In the genomic region with DNA sequence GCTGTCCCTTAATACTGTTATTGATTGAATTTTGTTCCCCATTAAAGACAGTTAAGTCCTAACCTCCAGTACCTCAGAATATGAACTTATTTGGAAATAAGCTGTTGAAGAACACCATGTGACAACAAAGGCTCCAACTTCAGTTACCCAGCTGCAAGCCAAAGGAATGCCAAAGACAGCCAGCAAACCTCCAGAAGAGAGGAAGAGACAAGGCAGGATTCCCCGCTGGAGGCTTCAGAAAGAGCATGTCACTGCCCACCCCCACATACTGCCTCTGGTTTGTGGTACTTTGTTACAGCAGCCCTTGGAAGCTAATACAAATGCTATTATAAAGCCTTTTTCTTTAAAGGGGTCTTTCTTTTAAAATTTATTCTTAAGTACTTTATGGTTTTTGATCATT, we compare ENCODE assay signal across 1 cellular context.
TF ChIP-seq lines count a peak whose summit lies in the region.

No MANE protein-coding gene starts in this region.

TF ChIP-seq in WTC11, 78 proteins besides CTCF, POLR2A, EP300 and RAD21 (continued from another document):
- TF ChIP-seq, protein P1, sequence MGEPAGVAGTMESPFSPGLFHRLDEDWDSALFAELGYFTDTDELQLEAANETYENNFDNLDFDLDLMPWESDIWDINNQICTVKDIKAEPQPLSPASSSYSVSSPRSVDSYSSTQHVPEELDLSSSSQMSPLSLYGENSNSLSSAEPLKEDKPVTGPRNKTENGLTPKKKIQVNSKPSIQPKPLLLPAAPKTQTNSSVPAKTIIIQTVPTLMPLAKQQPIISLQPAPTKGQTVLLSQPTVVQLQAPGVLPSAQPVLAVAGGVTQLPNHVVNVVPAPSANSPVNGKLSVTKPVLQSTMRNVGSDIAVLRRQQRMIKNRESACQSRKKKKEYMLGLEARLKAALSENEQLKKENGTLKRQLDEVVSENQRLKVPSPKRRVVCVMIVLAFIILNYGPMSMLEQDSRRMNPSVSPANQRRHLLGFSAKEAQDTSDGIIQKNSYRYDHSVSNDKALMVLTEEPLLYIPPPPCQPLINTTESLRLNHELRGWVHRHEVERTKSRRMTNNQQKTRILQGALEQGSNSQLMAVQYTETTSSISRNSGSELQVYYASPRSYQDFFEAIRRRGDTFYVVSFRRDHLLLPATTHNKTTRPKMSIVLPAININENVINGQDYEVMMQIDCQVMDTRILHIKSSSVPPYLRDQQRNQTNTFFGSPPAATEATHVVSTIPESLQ (CRISPR knock-in tag; IDR thresholded peaks at IDR 0.05), result no peak
- TF ChIP-seq TCF7 (CRISPR knock-in tag; IDR thresholded peaks at IDR 0.05; ENCODE audit: low read depth) (no peak), MYBL2 (CRISPR knock-in tag; IDR thresholded peaks at IDR 0.05) (no peak), ELF4 (CRISPR knock-in tag; IDR thresholded peaks at IDR 0.05; ENCODE audit: low read depth) (no peak)
- TF ChIP-seq, protein P2, sequence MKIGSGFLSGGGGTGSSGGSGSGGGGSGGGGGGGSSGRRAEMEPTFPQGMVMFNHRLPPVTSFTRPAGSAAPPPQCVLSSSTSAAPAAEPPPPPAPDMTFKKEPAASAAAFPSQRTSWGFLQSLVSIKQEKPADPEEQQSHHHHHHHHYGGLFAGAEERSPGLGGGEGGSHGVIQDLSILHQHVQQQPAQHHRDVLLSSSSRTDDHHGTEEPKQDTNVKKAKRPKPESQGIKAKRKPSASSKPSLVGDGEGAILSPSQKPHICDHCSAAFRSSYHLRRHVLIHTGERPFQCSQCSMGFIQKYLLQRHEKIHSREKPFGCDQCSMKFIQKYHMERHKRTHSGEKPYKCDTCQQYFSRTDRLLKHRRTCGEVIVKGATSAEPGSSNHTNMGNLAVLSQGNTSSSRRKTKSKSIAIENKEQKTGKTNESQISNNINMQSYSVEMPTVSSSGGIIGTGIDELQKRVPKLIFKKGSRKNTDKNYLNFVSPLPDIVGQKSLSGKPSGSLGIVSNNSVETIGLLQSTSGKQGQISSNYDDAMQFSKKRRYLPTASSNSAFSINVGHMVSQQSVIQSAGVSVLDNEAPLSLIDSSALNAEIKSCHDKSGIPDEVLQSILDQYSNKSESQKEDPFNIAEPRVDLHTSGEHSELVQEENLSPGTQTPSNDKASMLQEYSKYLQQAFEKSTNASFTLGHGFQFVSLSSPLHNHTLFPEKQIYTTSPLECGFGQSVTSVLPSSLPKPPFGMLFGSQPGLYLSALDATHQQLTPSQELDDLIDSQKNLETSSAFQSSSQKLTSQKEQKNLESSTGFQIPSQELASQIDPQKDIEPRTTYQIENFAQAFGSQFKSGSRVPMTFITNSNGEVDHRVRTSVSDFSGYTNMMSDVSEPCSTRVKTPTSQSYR (CRISPR knock-in tag; IDR thresholded peaks at IDR 0.05), result no peak
- TF ChIP-seq, protein P3, sequence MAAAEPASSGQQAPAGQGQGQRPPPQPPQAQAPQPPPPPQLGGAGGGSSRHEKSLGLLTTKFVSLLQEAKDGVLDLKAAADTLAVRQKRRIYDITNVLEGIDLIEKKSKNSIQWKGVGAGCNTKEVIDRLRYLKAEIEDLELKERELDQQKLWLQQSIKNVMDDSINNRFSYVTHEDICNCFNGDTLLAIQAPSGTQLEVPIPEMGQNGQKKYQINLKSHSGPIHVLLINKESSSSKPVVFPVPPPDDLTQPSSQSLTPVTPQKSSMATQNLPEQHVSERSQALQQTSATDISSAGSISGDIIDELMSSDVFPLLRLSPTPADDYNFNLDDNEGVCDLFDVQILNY (CRISPR knock-in tag; IDR thresholded peaks at IDR 0.05), result no peak
